In genomic region chrX:135973548-135974278, GRCh38 we compare ENCODE assay signal across 8 cellular contexts. TPM values are rescaled to one million over a fixed set of nuclear protein-coding genes. Genes with fewer than 3 reads are reported as not detected.
DNase-seq lines count a peak whose midpoint lies in the region; ATAC-seq and TF ChIP-seq lines count a peak whose summit lies in the region.

TSS of gene MMGT1 (minus strand) at chrX:135973988. CDS start at chrX:135973675, 313 bp downstream.

- H3K4me2 ChIP-seq in GM23338, result peak within 1 kb of the TSS; percentile 80

- H3K27ac ChIP-seq in GM23338 (ENCODE audit: low read depth), result peak within 1 kb of the TSS; percentile 93
- H3K27ac ChIP-seq in RWPE1, result peak within 1 kb of the TSS; percentile 89

- H3K27me3 ChIP-seq in GM23338 (ENCODE audit: insufficient read depth), result no peaks in the 10 kb centered on the region

- CTCF ChIA-PET in RWPE1 (lab: Yijun Ruan, JAX), result interaction anchor here (0.7 kb wide), 2 partner anchors 9 to 920 kb away, joined by 3 to 5 read pairs; no protein-coding TSS in a partner anchor

- peaks cover 4% of the 10 kb centered on the region for H3K27me3 Mint-ChIP-seq in GM23338 (ENCODE audit: insufficient read depth, low read depth, poor library complexity)
- no peaks in the 10 kb centered on the region for H3K27me3 Mint-ChIP-seq in activated T-helper 17 cell treated with anti-CD3 and anti-CD28 coated beads, Interleukin-2, amount 50 U/mL, for 72 hours
- H3K27me3 Mint-ChIP-seq in naive thymus-derived CD8-positive, alpha-beta T cell, result no peaks in the 10 kb centered on the region
- no peaks in the 10 kb centered on the region for H3K27me3 Mint-ChIP-seq in stimulated activated naive B cell treated with anti-CD40 and anti-IgM and Interleukin-4, amounts not matched to agents 10 μg/mL and 1 μg/mL and 100 μg/mL, for 72 hours

- no peaks in the 10 kb centered on the region for H3F3A ChIP-seq in GM23338 (replicated peaks; ENCODE audit: low read depth)

- peak within 1 kb of the TSS; percentile 94 for H3K4me3 Mint-ChIP-seq in GM23338
- H3K4me3 Mint-ChIP-seq in activated T-helper 17 cell treated with anti-CD3 and anti-CD28 coated beads, Interleukin-2, amount 50 U/mL, for 72 hours, result peak within 1 kb of the TSS; percentile 97
- peak within 1 kb of the TSS; percentile 91 to 99 (median 96) for H3K4me3 Mint-ChIP-seq in naive thymus-derived CD8-positive, alpha-beta T cell
- peak within 1 kb of the TSS; percentile 96 to 98 for H3K4me3 Mint-ChIP-seq in stimulated activated naive B cell treated with anti-CD40 and anti-IgM and Interleukin-4, amounts not matched to agents 10 μg/mL and 1 μg/mL and 100 μg/mL, for 72 hours

- peak within 1 kb of the TSS; percentile 88 for H3K4me3 ChIP-seq in GM23338
- H3K4me3 ChIP-seq in LNCaP clone FGC (ENCODE audit: low read depth, low read length), result peak within 1 kb of the TSS; percentile 89
- peak within 1 kb of the TSS; percentile 69 for H3K4me3 ChIP-seq in fibroblast of mammary gland (ENCODE audit: control insufficient read depth, low read depth, low read length)

- peak; percentile 87 for ATAC-seq in GM23338
- peak; percentile 90 for ATAC-seq in activated T-helper 17 cell treated with anti-CD3 and anti-CD28 coated beads, Interleukin-2, amount 50 U/mL, for 72 hours (replicated peaks)
- ATAC-seq in naive thymus-derived CD8-positive, alpha-beta T cell, result peak; percentile 87 to 88
- peak; percentile 91 to 96 for ATAC-seq in stimulated activated naive B cell treated with anti-CD40 and anti-IgM and Interleukin-4, amounts not matched to agents 10 μg/mL and 1 μg/mL and 100 μg/mL, for 72 hours (replicated peaks)

- peak; percentile 53 for DNase-seq in DMS79 treated with DMSO at 0.1 percent for 48 hours (lab: John Stamatoyannopoulos, UW)
- peak; percentile 71 for DNase-seq in GM23338 (ENCODE audit: low spot score)
- DNase-seq in LNCaP clone FGC (ENCODE audit: low read depth), result peak; percentile 55
- DNase-seq in RWPE1 (ENCODE audit: low spot score), result peak; percentile 90
- peak; percentile 79 for DNase-seq in fibroblast of mammary gland (ENCODE audit: low read depth)
- DNase-seq in naive thymus-derived CD8-positive, alpha-beta T cell, result peak; percentile 71 to 91 (median 78)
- DNase-seq in stimulated activated naive B cell treated with anti-CD40 and anti-IgM and Interleukin-4, amounts not matched to agents 10 μg/mL and 1 μg/mL and 100 μg/mL, for 72 hours, result peak; percentile 71

- H3K4me1 ChIP-seq in GM23338 (ENCODE audit: insufficient read depth), result no peaks in the 10 kb centered on the region

- H3K27ac Mint-ChIP-seq in GM23338, result peak within 1 kb of the TSS; percentile 99
- H3K27ac Mint-ChIP-seq in activated T-helper 17 cell treated with anti-CD3 and anti-CD28 coated beads, Interleukin-2, amount 50 U/mL, for 72 hours, result peak within 1 kb of the TSS; percentile 94
- peak within 1 kb of the TSS; percentile 92 to 99 (median 98) for H3K27ac Mint-ChIP-seq in naive thymus-derived CD8-positive, alpha-beta T cell
- H3K27ac Mint-ChIP-seq in stimulated activated naive B cell treated with anti-CD40 and anti-IgM and Interleukin-4, amounts not matched to agents 10 μg/mL and 1 μg/mL and 100 μg/mL, for 72 hours, result peak within 1 kb of the TSS; percentile 97

- peaks cover 16% of the 10 kb centered on the region for H3K4me1 Mint-ChIP-seq in GM23338
- H3K4me1 Mint-ChIP-seq in activated T-helper 17 cell treated with anti-CD3 and anti-CD28 coated beads, Interleukin-2, amount 50 U/mL, for 72 hours, result peaks cover 7% of the 10 kb centered on the region
- peaks cover 9 to 31% (median 27%) of the 10 kb centered on the region in 4 donors for H3K4me1 Mint-ChIP-seq in naive thymus-derived CD8-positive, alpha-beta T cell
- peaks cover 7 to 18% of the 10 kb centered on the region in 2 donors for H3K4me1 Mint-ChIP-seq in stimulated activated naive B cell treated with anti-CD40 and anti-IgM and Interleukin-4, amounts not matched to agents 10 μg/mL and 1 μg/mL and 100 μg/mL, for 72 hours

- no peaks in the 10 kb centered on the region; the same call in 2 of the 3 replicates for H3K9me3 Mint-ChIP-seq in GM23338
- H3K9me3 Mint-ChIP-seq in activated T-helper 17 cell treated with anti-CD3 and anti-CD28 coated beads, Interleukin-2, amount 50 U/mL, for 72 hours, result no peaks in the 10 kb centered on the region
- no peaks in the 10 kb centered on the region for H3K9me3 Mint-ChIP-seq in naive thymus-derived CD8-positive, alpha-beta T cell
- H3K9me3 Mint-ChIP-seq in stimulated activated naive B cell treated with anti-CD40 and anti-IgM and Interleukin-4, amounts not matched to agents 10 μg/mL and 1 μg/mL and 100 μg/mL, for 72 hours, result no peaks in the 10 kb centered on the region

- TF ChIP-seq CTCF in GM23338 (conservative IDR thresholded peaks at IDR 0.05; ENCODE audit: low read depth in 2 of 2), result no peak
- TF ChIP-seq CTCF in LNCaP clone FGC (IDR thresholded peaks at IDR 0.05; ENCODE audit: control insufficient read depth, extremely low read depth, insufficient read depth), result no peak
- TF ChIP-seq CTCF in RWPE1 (conservative IDR thresholded peaks at IDR 0.05; ENCODE audit: low read depth), result no peak
- no peak for TF ChIP-seq CTCF in fibroblast of mammary gland (conservative IDR thresholded peaks at IDR 0.05; ENCODE audit: control insufficient read depth, insufficient read depth, low read depth, low read length)

- peak within 1 kb of the TSS; percentile 80 for H2AFZ ChIP-seq in GM23338

- H3K9me2 ChIP-seq in GM23338 (ENCODE audit: insufficient read depth), result no peaks in the 10 kb centered on the region

- no peaks in the 10 kb centered on the region; the same call in 1 of the 2 replicates for H4K20me1 ChIP-seq in GM23338 (replicated peaks; ENCODE audit: insufficient read depth)

- POLR2A ChIA-PET in RWPE1 (lab: Yijun Ruan, JAX; ENCODE audit: low non-redundant PET), result no interaction called here
- POLR2A ChIA-PET in naive thymus-derived CD8-positive, alpha-beta T cell (lab: Charles Lee), result interaction anchor here (0.9 to 2.5 kb wide), 2 partner anchors 11 to 907 kb away, joined by 3 to 32 read pairs; partner anchors contain the start of genes RBMX and SLC9A6

- H3K36me3 Mint-ChIP-seq in GM23338 (ENCODE audit: low read depth), result 0 out of 3 replicates have a peak, but pooled peaks cover 3% of the 10 kb centered on the region
- peaks cover 7% of the 10 kb centered on the region for H3K36me3 Mint-ChIP-seq in activated T-helper 17 cell treated with anti-CD3 and anti-CD28 coated beads, Interleukin-2, amount 50 U/mL, for 72 hours (ENCODE audit: low read depth)
- peaks cover 0 to 14% (median 0%) of the 10 kb centered on the region in 3 donors for H3K36me3 Mint-ChIP-seq in naive thymus-derived CD8-positive, alpha-beta T cell
- H3K36me3 Mint-ChIP-seq in stimulated activated naive B cell treated with anti-CD40 and anti-IgM and Interleukin-4, amounts not matched to agents 10 μg/mL and 1 μg/mL and 100 μg/mL, for 72 hours, result peaks cover 0 to 9% of the 10 kb centered on the region in 2 donors

- no peaks in the 10 kb centered on the region for H3K36me3 ChIP-seq in GM23338 (ENCODE audit: insufficient read depth)

- peaks cover 41% of the 10 kb centered on the region for H3K79me2 ChIP-seq in GM23338 (replicated peaks; ENCODE audit: insufficient read depth)

TF ChIP-seq in GM23338, 12 proteins besides CTCF, POLR2A, EP300 and RAD21:
- TF ChIP-seq ETS1 (IDR thresholded peaks at IDR 0.05) (0 out of 2 replicates have a peak, but pooled peaks have one; percentile 31), ZNF331 (CRISPR knock-in tag; IDR thresholded peaks at IDR 0.05; ENCODE audit: low read depth) (no peak), STAT1 (IDR thresholded peaks at IDR 0.05; ENCODE audit: unreplicated experiment) (no peak), CREB1 (CRISPR knock-in tag; IDR thresholded peaks at IDR 0.05; ENCODE audit: low read depth) (peak; percentile 96), POLR2AphosphoS5 (IDR thresholded peaks at IDR 0.05; ENCODE audit: low read depth) (peak; percentile 65), EZH2phosphoT487 (IDR thresholded peaks at IDR 0.05; ENCODE audit: unreplicated experiment) (no peak), JUNB (IDR thresholded peaks at IDR 0.05; ENCODE audit: unreplicated experiment) (no peak), EZH2 (IDR thresholded peaks at IDR 0.05; ENCODE audit: low read depth, unreplicated experiment) (no peak)

RNA-seq across cellular contexts. Expression of gene MMGT1, which starts in this region (rescaled TPM):
- total RNA-seq in GM23338 (2014; rRNA removed; shearing (Covaris generic)), result 25.4 and 30.1 TPM in 2 replicates
- 6.2 and 6.9 TPM in 2 replicates for polyA plus RNA-seq in GM23338 (2016; fragmentation: Nextera tagmentation; extraction: Ambion mirVana)
- 10 to 100 TPM; 14.6 to 17.7 TPM for total RNA-seq in activated T-helper 17 cell treated with anti-CD3 and anti-CD28 coated beads, Interleukin-2, amount 50 U/mL, for 72 hours
- 10 to 100 TPM; 24.8 to 25.3 TPM for total RNA-seq in naive thymus-derived CD8-positive, alpha-beta T cell
- 1 to 10 TPM; 6.9 to 8.3 (median 7.7) TPM for polyA plus RNA-seq in naive thymus-derived CD8-positive, alpha-beta T cell

Comparison
In these comparisons a context has a peak if more than half of its experiments do, and no peak if none do; other contexts are left out.
1. Peak in every context shown above with its lines: DNase-seq, ATAC-seq, H3K4me3 ChIP-seq and H3K27ac ChIP-seq.